8 cellular contexts compared by ENCODE assay signal in the genomic region with DNA sequence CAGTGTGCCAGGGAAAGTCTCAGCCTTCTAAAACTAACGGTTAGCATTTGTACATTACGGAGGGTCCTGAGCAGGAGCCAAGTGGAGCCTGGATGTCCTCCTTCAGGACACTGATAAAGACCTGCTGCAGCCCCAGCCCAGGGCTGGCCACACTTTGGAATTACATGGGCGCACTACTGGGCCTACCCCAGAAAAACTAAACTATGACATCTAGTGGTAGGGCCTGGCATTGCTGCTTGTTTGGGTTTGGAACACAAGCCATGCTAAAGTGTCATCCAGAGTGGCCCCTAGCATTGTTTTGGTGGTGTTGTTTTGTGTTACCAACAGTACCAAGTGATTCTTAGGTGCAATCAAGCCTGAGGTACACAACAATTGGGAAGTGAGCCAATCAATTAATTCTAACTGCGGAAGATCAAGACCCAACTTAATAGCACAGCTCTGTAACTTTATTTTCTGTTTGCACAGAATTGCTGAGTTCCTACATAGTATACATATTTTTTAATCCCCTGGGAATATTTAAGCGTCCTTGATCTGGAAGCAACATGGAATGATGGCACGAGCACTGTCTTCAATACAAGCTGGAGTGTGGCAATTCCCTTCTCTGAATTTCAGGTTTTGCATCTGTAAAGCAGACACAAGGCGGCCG.
DNase-seq lines count a peak whose midpoint lies in the region; ATAC-seq and TF ChIP-seq lines count a peak whose summit lies in the region.

No MANE protein-coding gene starts in this region.

- no peaks in the 10 kb centered on the region for H3K36me3 ChIP-seq in SJSA1
- H3K36me3 ChIP-seq in liver (ENCODE audit: control insufficient read depth in 4 of 4, insufficient read depth in 3 of 4, low read depth in 1 of 4, low read length in 3 of 4), result no peaks in the 10 kb centered on the region

- peak; percentile 32 for DNase-seq in NCI-H345 (lab: John Stamatoyannopoulos, UW)
- no peak for DNase-seq in NCI-H345 treated with DMSO at 0.1 percent for 48 hours (lab: John Stamatoyannopoulos, UW; ENCODE audit: unreplicated experiment)
- peak; percentile 37 to 64 for DNase-seq in SJSA1 (ENCODE audit: low read depth in 1 of 2, low spot score in 2 of 2)
- DNase-seq in coronary artery (ENCODE audit: low spot score), result no peak
- DNase-seq in stimulated activated naive CD8-positive, alpha-beta T cell treated with anti-CD3 and anti-CD28 coated beads, Interleukin-15, amount 100 ng/mL, for 72 hours, result peak; percentile 31 to 35
- DNase-seq in effector CD4-positive, alpha-beta T cell, result no peak

- H3K4me1 ChIP-seq in SJSA1 (replicated peaks) (0 out of 2 replicates have a peak, but pooled peaks cover 3% of the 10 kb centered on the region), liver (ENCODE audit: control insufficient read depth in 4 of 4, insufficient read depth in 4 of 4, low read length in 3 of 4) (peaks cover 0 to 18% (median 12%) of the 10 kb centered on the region in 4 donors)

- peak; percentile 98 to 99 for TF ChIP-seq RAD21 in liver (IDR thresholded peaks at IDR 0.05)

- H3K27me3 Mint-ChIP-seq in stimulated activated naive CD8-positive, alpha-beta T cell treated with anti-CD3 and anti-CD28 coated beads, Interleukin-15, amount 100 ng/mL, for 72 hours, result no peaks in the 10 kb centered on the region

- H3K4me1 Mint-ChIP-seq in stimulated activated naive CD8-positive, alpha-beta T cell treated with anti-CD3 and anti-CD28 coated beads, Interleukin-15, amount 100 ng/mL, for 72 hours, result no peaks in the 10 kb centered on the region

- peak; percentile 69 for TF ChIP-seq CTCF in coronary artery (IDR thresholded peaks at IDR 0.05)
- TF ChIP-seq CTCF in liver (IDR thresholded peaks at IDR 0.05; ENCODE audit: low read depth, low read length, missing input control), result peak; percentile 97

- no peaks in the 10 kb centered on the region for H3K9me3 Mint-ChIP-seq in stimulated activated naive CD8-positive, alpha-beta T cell treated with anti-CD3 and anti-CD28 coated beads, Interleukin-15, amount 100 ng/mL, for 72 hours

- H3K27ac Mint-ChIP-seq in stimulated activated naive CD8-positive, alpha-beta T cell treated with anti-CD3 and anti-CD28 coated beads, Interleukin-15, amount 100 ng/mL, for 72 hours, result peak overlapping the region in 1 of 2 donors; percentile 28

- H3K4me3 ChIP-seq in SJSA1 (no peak overlapping the region), coronary artery (no peak overlapping the region), liver (ENCODE audit: low read depth in 1 of 3, low read length in 3 of 3) (no peak overlapping the region)

- no peaks in the 10 kb centered on the region for H3K9me3 ChIP-seq in SJSA1 (replicated peaks)
- no peaks in the 10 kb centered on the region for H3K9me3 ChIP-seq in liver (ENCODE audit: control insufficient read depth in 4 of 4, low read length in 3 of 4)

- H3K27ac ChIP-seq in SJSA1 (no peak overlapping the region), coronary artery (no peak overlapping the region), liver (ENCODE audit: low read depth in 1 of 2, low read length in 2 of 2) (no peak overlapping the region)

- no peak overlapping the region for H3K9ac ChIP-seq in liver (ENCODE audit: low read depth in 1 of 2, low read length in 2 of 2)

- 48% methylated on average over 8 of the region's 8 CpGs for WGBS in liver

- H3K27me3 ChIP-seq in SJSA1 (replicated peaks) (no peaks in the 10 kb centered on the region), liver (ENCODE audit: control insufficient read depth in 4 of 4, insufficient read depth in 4 of 4, low read length in 3 of 4) (no peaks in the 10 kb centered on the region)

- peak; percentile 57 for ATAC-seq in HG03175 (IDR thresholded peaks at IDR 0.05; ENCODE audit: unreplicated experiment)
- peak; percentile 57 for ATAC-seq in stimulated activated naive CD8-positive, alpha-beta T cell treated with anti-CD3 and anti-CD28 coated beads, Interleukin-15, amount 100 ng/mL, for 72 hours

- H3K4me3 Mint-ChIP-seq in stimulated activated naive CD8-positive, alpha-beta T cell treated with anti-CD3 and anti-CD28 coated beads, Interleukin-15, amount 100 ng/mL, for 72 hours, result no peak overlapping the region

TF ChIP-seq in liver, 16 proteins besides CTCF, POLR2A, EP300 and RAD21:
- TF ChIP-seq YY1 (IDR thresholded peaks at IDR 0.05), result no peak
- TF ChIP-seq RXRA (IDR thresholded peaks at IDR 0.05), result peak; percentile 6 to 30

Comparison
In these comparisons a context has a peak if more than half of its experiments do, and no peak if none do; other contexts are left out.
1. DNase-seq: peak in NCI-H345 (single experiment), SJSA1 (2 of 2) and stimulated activated naive CD8-positive, alpha-beta T cell treated with anti-CD3 and anti-CD28 coated beads, Interleukin-15, amount 100 ng/mL, for 72 hours (2 of 2); none in NCI-H345 treated with DMSO at 0.1 percent for 48 hours (single experiment), coronary artery (single experiment) and effector CD4-positive, alpha-beta T cell (single experiment).